Comparison of ENCODE assay signal across 15 cellular contexts in the genomic region with DNA sequence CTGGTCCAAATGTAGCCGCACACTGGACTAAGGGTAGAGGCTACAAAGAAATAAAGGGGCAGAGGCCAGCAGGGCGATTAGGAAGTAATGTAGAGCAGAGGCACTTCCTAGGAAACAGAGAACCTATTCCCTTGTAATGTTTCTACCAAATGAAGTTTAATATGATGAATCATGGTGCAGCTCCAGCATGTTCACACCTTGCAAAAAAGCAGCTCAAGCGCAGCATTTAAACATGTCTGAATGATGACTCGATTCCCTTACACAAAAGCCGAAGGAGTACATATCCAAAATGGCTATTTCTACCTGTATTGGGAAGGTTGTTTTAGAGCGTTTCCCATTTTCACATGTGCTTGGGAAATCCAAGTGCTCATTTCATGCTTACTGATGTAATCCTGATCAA.
DNase-seq lines count a peak whose midpoint lies in the region; ATAC-seq and TF ChIP-seq lines count a peak whose summit lies in the region.
"Had no signal": no experiment of that assay in that cellular context is flagged by ENCODE, and none has a peak within 500 bp of the region (broad histone marks: within the 10 kb centered on the region; RNA-seq: fewer than 3 reads in every experiment).

No MANE protein-coding gene starts in this region.

- no peaks in the 10 kb centered on the region for H3K27me3 Mint-ChIP-seq in neural progenitor cell (ENCODE audit: insufficient read depth, low read depth)
- peaks cover 5% of the 10 kb centered on the region for H3K27me3 Mint-ChIP-seq in activated CD4-positive, alpha-beta T cell treated with anti-CD3 and anti-CD28 coated beads, Interleukin-2, amount 10 ng/mL, durations not matched to agents 24 days and 14 days
- H3K27me3 Mint-ChIP-seq: B cell; CD4-positive, alpha-beta T cell had no signal

- no peaks in the 10 kb centered on the region for H3K79me2 ChIP-seq in mammary epithelial cell (ENCODE audit: insufficient read depth, low read length)
- H3K79me2 ChIP-seq in neural progenitor cell (ENCODE audit: low read depth): no peaks in the 10 kb centered on the region

- H4K20me1 ChIP-seq in mammary epithelial cell (ENCODE audit: insufficient read depth, low read length) (no peaks in the 10 kb centered on the region), neural progenitor cell (ENCODE audit: low read depth) (no peaks in the 10 kb centered on the region)

- no peaks in the 10 kb centered on the region for H3K36me3 Mint-ChIP-seq in neural progenitor cell
- H3K36me3 Mint-ChIP-seq in activated CD4-positive, alpha-beta T cell treated with anti-CD3 and anti-CD28 coated beads, Interleukin-2, amount 10 ng/mL, durations not matched to agents 24 days and 14 days (ENCODE audit: low read depth): no peaks in the 10 kb centered on the region

- H3K36me3 ChIP-seq in mammary epithelial cell (ENCODE audit: insufficient read depth, low read length) (no peaks in the 10 kb centered on the region), neural progenitor cell (no peaks in the 10 kb centered on the region), thyroid gland (no peaks in the 10 kb centered on the region)

- no peak for ATAC-seq in right cardiac atrium
- no peak for ATAC-seq in left ventricle myocardium superior
- ATAC-seq in esophagus mucosa: peak; percentile 66
- ATAC-seq: HCT116 had no signal

- H3K4me3 Mint-ChIP-seq in neural progenitor cell: no peak overlapping the region
- no peak overlapping the region for H3K4me3 Mint-ChIP-seq in activated CD4-positive, alpha-beta T cell treated with anti-CD3 and anti-CD28 coated beads, Interleukin-2, amount 10 ng/mL, durations not matched to agents 24 days and 14 days
- H3K4me3 Mint-ChIP-seq: B cell; CD4-positive, alpha-beta T cell had no signal

- dilution Hi-C loops in mammary epithelial cell (cut with HindIII; ENCODE audit: low sequenced_read_pairs): no loop called here

- CTCF ChIA-PET in mammary epithelial cell (lab: Charles Lee; ENCODE audit: low non-redundant PET): no interaction called here

- TF ChIP-seq POLR2A in thyroid gland (IDR thresholded peaks at IDR 0.05): no peak

- H2AFZ ChIP-seq in mammary epithelial cell (ENCODE audit: low read depth, low read length): peak overlapping the region; percentile 14
- H2AFZ ChIP-seq in neural progenitor cell (replicated peaks): peak overlapping the region; percentile 3

- peaks cover 12% of the 10 kb centered on the region for H3K4me1 Mint-ChIP-seq in neural progenitor cell
- no peaks in the 10 kb centered on the region for H3K4me1 Mint-ChIP-seq in activated CD4-positive, alpha-beta T cell treated with anti-CD3 and anti-CD28 coated beads, Interleukin-2, amount 10 ng/mL, durations not matched to agents 24 days and 14 days
- H3K4me1 Mint-ChIP-seq: B cell had no signal

- H3K9ac ChIP-seq in mammary epithelial cell (ENCODE audit: insufficient read depth, low read length) (no peak overlapping the region), neural progenitor cell (no peak overlapping the region)

- TF ChIP-seq CTCF in mammary epithelial cell (conservative IDR thresholded peaks at IDR 0.05 in 1 of 2, IDR thresholded peaks at IDR 0.05 in 1 of 2; ENCODE audit: extremely low read depth in 1 of 2, insufficient read depth in 1 of 2, low read depth in 1 of 2, low read length in 2 of 2): no peak
- no peak for TF ChIP-seq CTCF in neural progenitor cell (IDR thresholded peaks at IDR 0.05)
- TF ChIP-seq CTCF in thyroid gland (IDR thresholded peaks at IDR 0.05): no peak

- no peaks in the 10 kb centered on the region for H3K9me3 ChIP-seq in right cardiac atrium (ENCODE audit: control insufficient read depth, low read length)
- H3K9me3 ChIP-seq in mammary epithelial cell (replicated peaks; ENCODE audit: insufficient read depth, low read length): no peaks in the 10 kb centered on the region
- no peaks in the 10 kb centered on the region for H3K9me3 ChIP-seq in neural progenitor cell (ENCODE audit: low read depth)
- H3K9me3 ChIP-seq in thyroid gland: no peaks in the 10 kb centered on the region

- no peak overlapping the region for H3K4me3 ChIP-seq in right cardiac atrium (ENCODE audit: low read length)
- H3K4me3 ChIP-seq in mammary epithelial cell (replicated peaks in 1 of 3; ENCODE audit: insufficient read depth in 1 of 3, low read depth in 2 of 3, low read length in 3 of 3): no peak overlapping the region
- H3K4me3 ChIP-seq in neural progenitor cell: no peak overlapping the region
- no peak overlapping the region for H3K4me3 ChIP-seq in thyroid gland (replicated peaks in 1 of 3)

- 90% methylated on average over 6 of the region's 6 CpGs for WGBS in right cardiac atrium
- 79% methylated on average over 6 of the region's 6 CpGs for whole genome bisulfite sequencing in mammary epithelial cell (ENCODE audit: low coverage, missing lambda C conversion rate)
- 94 to 97% methylated on average over 6 of the region's 6 CpGs for WGBS in thyroid gland, 2 donors

- BruUV-seq in mammary epithelial cell (replicated peaks; lab: Mats Ljungman, UMichigan): no TSS peak

- H3K4me2 ChIP-seq in mammary epithelial cell (ENCODE audit: insufficient read depth, low read depth, low read length): no peak overlapping the region
- no peak overlapping the region for H3K4me2 ChIP-seq in neural progenitor cell

- in situ Hi-C loops in mammary epithelial cell (cut with MboI; ENCODE audit: low sequenced_read_pairs in 2 of 2): no loop called here

- intact Hi-C loops in right cardiac atrium (cut with DNase I): loop anchor here in 1 of 4 donors (10.0 kb wide), 1 partner anchor 206 kb away; a partner anchor contains a TSS
- intact Hi-C loops in left ventricle myocardium superior (cut with micrococcal nuclease): no loop called here
- intact Hi-C loops in mammary epithelial cell (cut with micrococcal nuclease): no loop called here
- intact Hi-C loops in activated CD4-positive, alpha-beta T cell treated with anti-CD3 and anti-CD28 coated beads, Interleukin-2, amount 10 ng/mL, durations not matched to agents 24 days and 14 days (cut with micrococcal nuclease): no loop called here
- intact Hi-C loops in thyroid gland (cut with DNase I): no loop called here

- H3K9me3 Mint-ChIP-seq in neural progenitor cell: no peaks in the 10 kb centered on the region
- H3K9me3 Mint-ChIP-seq in activated CD4-positive, alpha-beta T cell treated with anti-CD3 and anti-CD28 coated beads, Interleukin-2, amount 10 ng/mL, durations not matched to agents 24 days and 14 days: no peaks in the 10 kb centered on the region
- H3K9me3 Mint-ChIP-seq: CD4-positive, alpha-beta T cell had no signal

- H3F3A ChIP-seq in neural progenitor cell (ENCODE audit: low read depth): peaks cover 10% of the 10 kb centered on the region

- H3K27ac ChIP-seq in right cardiac atrium (ENCODE audit: low read length): peak overlapping the region; percentile 4
- no peak overlapping the region for H3K27ac ChIP-seq in mammary epithelial cell (ENCODE audit: insufficient read depth, low read depth, low read length)
- H3K27ac ChIP-seq in neural progenitor cell: peak overlapping the region; percentile 31
- no peak overlapping the region for H3K27ac ChIP-seq in thyroid gland

- no peak for DNase-seq in right cardiac atrium
- no peak for DNase-seq in left ventricle myocardium superior
- DNase-seq in mammary epithelial cell: peak; percentile 30
- no peak for DNase-seq in neural progenitor cell (ENCODE audit: low spot score)
- DNase-seq in activated CD4-positive, alpha-beta T cell treated with anti-CD3 and anti-CD28 coated beads, Interleukin-2, amount 10 ng/mL, durations not matched to agents 24 days and 14 days: no peak
- DNase-seq in stimulated activated CD4-positive, alpha-beta T cell treated with anti-CD3 and anti-CD28 coated beads, Interleukin-2, amount 100 ng/mL, for 48 hours: no peak
- DNase-seq in thyroid gland: no peak
- DNase-seq: ACHN; C1 segment of cervical spinal cord; Calu3; CD4-positive, alpha-beta T cell; DMS 273 treated with DMSO at 0.1 percent for 48 hours had no signal

- no peak overlapping the region for H3K27ac Mint-ChIP-seq in neural progenitor cell
- H3K27ac Mint-ChIP-seq in activated CD4-positive, alpha-beta T cell treated with anti-CD3 and anti-CD28 coated beads, Interleukin-2, amount 10 ng/mL, durations not matched to agents 24 days and 14 days: no peak overlapping the region
- H3K27ac Mint-ChIP-seq: B cell; CD4-positive, alpha-beta T cell had no signal

- H3K4me1 ChIP-seq in right cardiac atrium (ENCODE audit: control insufficient read depth, insufficient read depth, low read length): peaks cover 4% of the 10 kb centered on the region
- peaks cover 16% of the 10 kb centered on the region for H3K4me1 ChIP-seq in mammary epithelial cell (ENCODE audit: insufficient read depth, low read length)
- peaks cover 45% of the 10 kb centered on the region for H3K4me1 ChIP-seq in neural progenitor cell
- H3K4me1 ChIP-seq in thyroid gland: no peaks in the 10 kb centered on the region

- H3K27me3 ChIP-seq in right cardiac atrium (ENCODE audit: control insufficient read depth, insufficient read depth) (no peaks in the 10 kb centered on the region), mammary epithelial cell (ENCODE audit: insufficient read depth, low read length) (no peaks in the 10 kb centered on the region), neural progenitor cell (no peaks in the 10 kb centered on the region), thyroid gland (no peaks in the 10 kb centered on the region)

Comparison
In these comparisons a context has a peak if more than half of its experiments do, and no peak if none do; other contexts are left out.
1. H3K27ac ChIP-seq: peak in right cardiac atrium (single experiment) and neural progenitor cell (single experiment); none in mammary epithelial cell (single experiment) and thyroid gland (0 of 3).